Comparison of ENCODE assay signal across 2 cellular contexts in genomic region chr19:18920400-18920799, GRCh38.
TF ChIP-seq lines count a peak whose summit lies in the region.

No MANE protein-coding gene starts in this region.

TF ChIP-seq in SK-N-SH, 30 proteins besides CTCF, POLR2A, EP300 and RAD21 (continued from another document):
- TF ChIP-seq, protein P1, sequence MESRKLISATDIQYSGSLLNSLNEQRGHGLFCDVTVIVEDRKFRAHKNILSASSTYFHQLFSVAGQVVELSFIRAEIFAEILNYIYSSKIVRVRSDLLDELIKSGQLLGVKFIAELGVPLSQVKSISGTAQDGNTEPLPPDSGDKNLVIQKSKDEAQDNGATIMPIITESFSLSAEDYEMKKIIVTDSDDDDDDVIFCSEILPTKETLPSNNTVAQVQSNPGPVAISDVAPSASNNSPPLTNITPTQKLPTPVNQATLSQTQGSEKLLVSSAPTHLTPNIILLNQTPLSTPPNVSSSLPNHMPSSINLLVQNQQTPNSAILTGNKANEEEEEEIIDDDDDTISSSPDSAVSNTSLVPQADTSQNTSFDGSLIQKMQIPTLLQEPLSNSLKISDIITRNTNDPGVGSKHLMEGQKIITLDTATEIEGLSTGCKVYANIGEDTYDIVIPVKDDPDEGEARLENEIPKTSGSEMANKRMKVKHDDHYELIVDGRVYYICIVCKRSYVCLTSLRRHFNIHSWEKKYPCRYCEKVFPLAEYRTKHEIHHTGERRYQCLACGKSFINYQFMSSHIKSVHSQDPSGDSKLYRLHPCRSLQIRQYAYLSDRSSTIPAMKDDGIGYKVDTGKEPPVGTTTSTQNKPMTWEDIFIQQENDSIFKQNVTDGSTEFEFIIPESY (IDR thresholded peaks at IDR 0.05; ENCODE audit: borderline replicate concordance, low read depth) = no peak
- TF ChIP-seq JUND (IDR thresholded peaks at IDR 0.05) = no peak
TF ChIP-seq in SK-N-SH: peak in this region for 0.

TF ChIP-seq in SK-N-SH treated with all-trans-retinoic acid at 6 μM for 48 hours, 23 proteins besides CTCF, POLR2A, EP300 and RAD21:
- TF ChIP-seq, protein P2, sequence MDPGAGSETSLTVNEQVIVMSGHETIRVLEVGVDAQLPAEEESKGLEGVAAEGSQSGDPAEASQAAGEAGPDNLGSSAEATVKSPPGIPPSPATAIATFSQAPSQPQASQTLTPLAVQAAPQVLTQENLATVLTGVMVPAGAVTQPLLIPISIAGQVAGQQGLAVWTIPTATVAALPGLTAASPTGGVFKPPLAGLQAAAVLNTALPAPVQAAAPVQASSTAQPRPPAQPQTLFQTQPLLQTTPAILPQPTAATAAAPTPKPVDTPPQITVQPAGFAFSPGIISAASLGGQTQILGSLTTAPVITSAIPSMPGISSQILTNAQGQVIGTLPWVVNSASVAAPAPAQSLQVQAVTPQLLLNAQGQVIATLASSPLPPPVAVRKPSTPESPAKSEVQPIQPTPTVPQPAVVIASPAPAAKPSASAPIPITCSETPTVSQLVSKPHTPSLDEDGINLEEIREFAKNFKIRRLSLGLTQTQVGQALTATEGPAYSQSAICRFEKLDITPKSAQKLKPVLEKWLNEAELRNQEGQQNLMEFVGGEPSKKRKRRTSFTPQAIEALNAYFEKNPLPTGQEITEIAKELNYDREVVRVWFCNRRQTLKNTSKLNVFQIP (CRISPR knock-in tag; IDR thresholded peaks at IDR 0.05; ENCODE audit: borderline replicate concordance, low read depth) = no peak
- TF ChIP-seq GLIS3 (CRISPR knock-in tag; IDR thresholded peaks at IDR 0.05) (no peak), TOX (CRISPR knock-in tag; IDR thresholded peaks at IDR 0.05; ENCODE audit: borderline replicate concordance) (no peak), SNAI2 (CRISPR knock-in tag; IDR thresholded peaks at IDR 0.05) (no peak), ZNF8 (CRISPR knock-in tag; IDR thresholded peaks at IDR 0.05) (no peak), ESRRG (CRISPR knock-in tag; IDR thresholded peaks at IDR 0.05) (no peak), CREB5 (CRISPR knock-in tag; IDR thresholded peaks at IDR 0.05; ENCODE audit: low read depth) (no peak), OSR1 (CRISPR knock-in tag; IDR thresholded peaks at IDR 0.05) (no peak), ZFP30 (CRISPR knock-in tag; IDR thresholded peaks at IDR 0.05) (no peak), BACH2 (CRISPR knock-in tag; IDR thresholded peaks at IDR 0.05; ENCODE audit: borderline replicate concordance) (no peak), TCF4 (CRISPR knock-in tag; IDR thresholded peaks at IDR 0.05; ENCODE audit: borderline replicate concordance) (no peak), ZNF565 (CRISPR knock-in tag; conservative IDR thresholded peaks at IDR 0.05; ENCODE audit: low read depth) (no peak), PPARA (CRISPR knock-in tag; IDR thresholded peaks at IDR 0.05; ENCODE audit: borderline replicate concordance) (no peak), ISL1 (CRISPR knock-in tag; IDR thresholded peaks at IDR 0.05) (no peak), ARNTL (CRISPR knock-in tag; IDR thresholded peaks at IDR 0.05; ENCODE audit: borderline replicate concordance, low read depth) (no peak), PATZ1 (CRISPR knock-in tag; IDR thresholded peaks at IDR 0.05; ENCODE audit: borderline replicate concordance) (no peak), CSRNP3 (CRISPR knock-in tag; IDR thresholded peaks at IDR 0.05) (no peak), CSDC2 (CRISPR knock-in tag; IDR thresholded peaks at IDR 0.05) (no peak)
- TF ChIP-seq, protein P3, sequence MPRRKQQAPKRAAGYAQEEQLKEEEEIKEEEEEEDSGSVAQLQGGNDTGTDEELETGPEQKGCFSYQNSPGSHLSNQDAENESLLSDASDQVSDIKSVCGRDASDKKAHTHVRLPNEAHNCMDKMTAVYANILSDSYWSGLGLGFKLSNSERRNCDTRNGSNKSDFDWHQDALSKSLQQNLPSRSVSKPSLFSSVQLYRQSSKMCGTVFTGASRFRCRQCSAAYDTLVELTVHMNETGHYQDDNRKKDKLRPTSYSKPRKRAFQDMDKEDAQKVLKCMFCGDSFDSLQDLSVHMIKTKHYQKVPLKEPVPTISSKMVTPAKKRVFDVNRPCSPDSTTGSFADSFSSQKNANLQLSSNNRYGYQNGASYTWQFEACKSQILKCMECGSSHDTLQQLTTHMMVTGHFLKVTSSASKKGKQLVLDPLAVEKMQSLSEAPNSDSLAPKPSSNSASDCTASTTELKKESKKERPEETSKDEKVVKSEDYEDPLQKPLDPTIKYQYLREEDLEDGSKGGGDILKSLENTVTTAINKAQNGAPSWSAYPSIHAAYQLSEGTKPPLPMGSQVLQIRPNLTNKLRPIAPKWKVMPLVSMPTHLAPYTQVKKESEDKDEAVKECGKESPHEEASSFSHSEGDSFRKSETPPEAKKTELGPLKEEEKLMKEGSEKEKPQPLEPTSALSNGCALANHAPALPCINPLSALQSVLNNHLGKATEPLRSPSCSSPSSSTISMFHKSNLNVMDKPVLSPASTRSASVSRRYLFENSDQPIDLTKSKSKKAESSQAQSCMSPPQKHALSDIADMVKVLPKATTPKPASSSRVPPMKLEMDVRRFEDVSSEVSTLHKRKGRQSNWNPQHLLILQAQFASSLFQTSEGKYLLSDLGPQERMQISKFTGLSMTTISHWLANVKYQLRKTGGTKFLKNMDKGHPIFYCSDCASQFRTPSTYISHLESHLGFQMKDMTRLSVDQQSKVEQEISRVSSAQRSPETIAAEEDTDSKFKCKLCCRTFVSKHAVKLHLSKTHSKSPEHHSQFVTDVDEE (CRISPR knock-in tag; IDR thresholded peaks at IDR 0.05) = no peak
